In the genomic region with DNA sequence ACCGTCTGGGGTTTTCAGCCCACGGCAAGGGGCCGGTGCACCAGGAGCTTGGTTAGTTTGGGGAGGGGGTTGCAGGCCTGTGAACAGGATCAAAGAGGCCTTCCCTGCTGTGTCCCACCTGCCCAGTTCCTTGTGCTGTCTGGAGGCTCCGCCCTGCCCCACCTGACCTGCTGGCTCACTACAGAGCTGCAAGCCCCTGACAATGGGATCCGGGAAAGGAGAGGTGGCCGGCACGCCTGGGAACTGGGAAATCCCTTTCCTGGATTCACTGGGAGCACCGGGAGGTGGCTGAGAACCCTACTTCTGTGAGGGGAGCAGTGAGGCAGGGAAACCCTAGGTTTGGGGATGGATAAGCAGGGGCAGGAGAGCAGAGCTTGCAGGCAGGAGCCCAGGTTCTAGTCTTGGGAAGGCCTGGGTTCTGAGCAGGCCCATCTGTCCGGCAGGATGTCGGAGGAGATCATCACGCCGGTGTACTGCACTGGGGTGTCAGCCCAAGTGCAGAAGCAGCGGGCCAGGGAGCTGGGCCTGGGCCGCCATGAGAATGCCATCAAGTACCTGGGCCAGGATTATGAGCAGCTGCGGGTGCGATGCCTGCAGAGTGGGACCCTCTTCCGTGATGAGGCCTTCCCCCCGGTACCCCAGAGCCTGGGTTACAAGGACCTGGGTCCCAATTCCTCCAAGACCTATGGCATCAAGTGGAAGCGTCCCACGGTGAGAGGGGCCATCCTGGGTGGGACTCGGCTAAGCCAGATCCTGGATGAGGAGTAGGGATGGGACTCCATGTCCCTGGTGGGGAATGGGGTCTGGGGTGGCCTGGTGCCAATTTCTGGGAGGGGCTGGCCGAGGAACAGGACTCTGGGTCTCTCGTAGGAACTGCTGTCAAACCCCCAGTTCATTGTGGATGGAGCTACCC, we compare ENCODE assay signal across 1 cellular context.
TF ChIP-seq lines count a peak whose summit lies in the region.

No MANE protein-coding gene starts in this region.

TF ChIP-seq in H1, 55 proteins besides CTCF, POLR2A, EP300 and RAD21:
- TF ChIP-seq RBBP5 (IDR thresholded peaks at IDR 0.05; ENCODE audit: borderline replicate concordance, low read depth, low read length) (no peak), TBP (IDR thresholded peaks at IDR 0.05; ENCODE audit: low read depth, low read length) (0 out of 2 replicates have a peak, but pooled peaks have one; percentile 27), BACH1 (IDR thresholded peaks at IDR 0.05; ENCODE audit: low read length) (no peak), CHD2 (IDR thresholded peaks at IDR 0.05; ENCODE audit: low read length) (no peak), FOSL1 (IDR thresholded peaks at IDR 0.05; ENCODE audit: insufficient read depth, low read depth, low read length) (no peak), GABPA (IDR thresholded peaks at IDR 0.05; ENCODE audit: borderline replicate concordance, insufficient read depth, low read length) (no peak), NANOG (IDR thresholded peaks at IDR 0.05; ENCODE audit: insufficient read depth, low read depth, low read length, poor library complexity, severe bottlenecking) (no peak), NRF1 (IDR thresholded peaks at IDR 0.05; ENCODE audit: low read depth, low read length) (no peak), EZH2 (IDR thresholded peaks at IDR 0.05; ENCODE audit: low read depth, low read length, severe bottlenecking) (no peak), RXRA (IDR thresholded peaks at IDR 0.05; ENCODE audit: insufficient read depth, low read depth, low read length) (no peak), SUZ12 (IDR thresholded peaks at IDR 0.05; ENCODE audit: low read length) (no peak), POU5F1 (IDR thresholded peaks at IDR 0.05; ENCODE audit: low read depth, low read length) (no peak), SIRT6 (IDR thresholded peaks at IDR 0.05; ENCODE audit: low read length) (no peak), CTBP2 (IDR thresholded peaks at IDR 0.05; ENCODE audit: borderline replicate concordance, insufficient read depth, insufficient read length, low read length) (no peak), POLR2AphosphoS5 (IDR thresholded peaks at IDR 0.05; ENCODE audit: low read depth, low read length) (no peak), TAF7 (optimal IDR thresholded peaks at IDR 0.05; ENCODE audit: borderline replicate concordance, low read depth, low read length) (no peak), PHF8 (conservative IDR thresholded peaks at IDR 0.05; ENCODE audit: low read depth, low read length) (no peak), CBX8 (IDR thresholded peaks at IDR 0.05; ENCODE audit: borderline replicate concordance, low read depth, low read length) (no peak), BRCA1 (IDR thresholded peaks at IDR 0.05; ENCODE audit: low read depth, low read length) (no peak), SP1 (IDR thresholded peaks at IDR 0.05; ENCODE audit: low read depth, low read length) (no peak), ZNF274 (IDR thresholded peaks at IDR 0.05; ENCODE audit: borderline replicate concordance, extremely low read depth, low read length) (no peak), SP4 (IDR thresholded peaks at IDR 0.05; ENCODE audit: low read length) (no peak), TEAD4 (IDR thresholded peaks at IDR 0.05; ENCODE audit: low read depth, low read length) (no peak), BCL11A (IDR thresholded peaks at IDR 0.05; ENCODE audit: low read depth in 2 of 2, low read length in 2 of 2) (no peak), HDAC6 (IDR thresholded peaks at IDR 0.05; ENCODE audit: low read depth, low read length) (no peak), SIN3A (conservative IDR thresholded peaks at IDR 0.05 in 1 of 2, IDR thresholded peaks at IDR 0.05 in 1 of 2; ENCODE audit: low read depth in 1 of 2, low read length in 2 of 2) (peak; percentile 25 to 87; a peak in 1 of 4 replicates), KDM4A (IDR thresholded peaks at IDR 0.05; ENCODE audit: low read depth, low read length, severe bottlenecking) (peak; percentile 11), YY1 (IDR thresholded peaks at IDR 0.05; ENCODE audit: low read depth, low read length) (no peak), MAFK (IDR thresholded peaks at IDR 0.05; ENCODE audit: low read depth, low read length) (no peak), ASH2L (IDR thresholded peaks at IDR 0.05; ENCODE audit: low read length) (peak; percentile 36), CREB1 (IDR thresholded peaks at IDR 0.05) (no peak), JUND (IDR thresholded peaks at IDR 0.05; ENCODE audit: low read length) (no peak), CEBPB (IDR thresholded peaks at IDR 0.05; ENCODE audit: low read depth, low read length) (no peak), RFX5 (IDR thresholded peaks at IDR 0.05; ENCODE audit: borderline replicate concordance, low read depth, low read length) (no peak), TCF12 (IDR thresholded peaks at IDR 0.05; ENCODE audit: low read depth, low read length) (peak; percentile 54; the same call in 1 of the 2 replicates), GTF2F1 (IDR thresholded peaks at IDR 0.05; ENCODE audit: borderline replicate concordance, low read depth, low read length) (no peak), KDM1A (IDR thresholded peaks at IDR 0.05; ENCODE audit: borderline replicate concordance, low read length) (no peak), RNF2 (IDR thresholded peaks at IDR 0.05; ENCODE audit: borderline replicate concordance, low read depth, low read length, missing control alignments, poor library complexity, severe bottlenecking) (no peak), SAP30 (IDR thresholded peaks at IDR 0.05; ENCODE audit: insufficient read depth, insufficient replicate concordance, low read length) (peak; percentile 38), EGR1 (IDR thresholded peaks at IDR 0.05; ENCODE audit: borderline replicate concordance, low read depth, low read length) (0 out of 2 replicates have a peak, but pooled peaks have one; percentile 14)
- TF ChIP-seq, protein P1, sequence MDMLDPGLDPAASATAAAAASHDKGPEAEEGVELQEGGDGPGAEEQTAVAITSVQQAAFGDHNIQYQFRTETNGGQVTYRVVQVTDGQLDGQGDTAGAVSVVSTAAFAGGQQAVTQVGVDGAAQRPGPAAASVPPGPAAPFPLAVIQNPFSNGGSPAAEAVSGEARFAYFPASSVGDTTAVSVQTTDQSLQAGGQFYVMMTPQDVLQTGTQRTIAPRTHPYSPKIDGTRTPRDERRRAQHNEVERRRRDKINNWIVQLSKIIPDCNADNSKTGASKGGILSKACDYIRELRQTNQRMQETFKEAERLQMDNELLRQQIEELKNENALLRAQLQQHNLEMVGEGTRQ (IDR thresholded peaks at IDR 0.05; ENCODE audit: low read length), result peak; percentile 62
- TF ChIP-seq, protein P2, sequence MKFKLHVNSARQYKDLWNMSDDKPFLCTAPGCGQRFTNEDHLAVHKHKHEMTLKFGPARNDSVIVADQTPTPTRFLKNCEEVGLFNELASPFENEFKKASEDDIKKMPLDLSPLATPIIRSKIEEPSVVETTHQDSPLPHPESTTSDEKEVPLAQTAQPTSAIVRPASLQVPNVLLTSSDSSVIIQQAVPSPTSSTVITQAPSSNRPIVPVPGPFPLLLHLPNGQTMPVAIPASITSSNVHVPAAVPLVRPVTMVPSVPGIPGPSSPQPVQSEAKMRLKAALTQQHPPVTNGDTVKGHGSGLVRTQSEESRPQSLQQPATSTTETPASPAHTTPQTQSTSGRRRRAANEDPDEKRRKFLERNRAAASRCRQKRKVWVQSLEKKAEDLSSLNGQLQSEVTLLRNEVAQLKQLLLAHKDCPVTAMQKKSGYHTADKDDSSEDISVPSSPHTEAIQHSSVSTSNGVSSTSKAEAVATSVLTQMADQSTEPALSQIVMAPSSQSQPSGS (IDR thresholded peaks at IDR 0.05; ENCODE audit: low read length), result peak; percentile 66; the same call in 1 of the 2 replicates
- TF ChIP-seq, protein P3, sequence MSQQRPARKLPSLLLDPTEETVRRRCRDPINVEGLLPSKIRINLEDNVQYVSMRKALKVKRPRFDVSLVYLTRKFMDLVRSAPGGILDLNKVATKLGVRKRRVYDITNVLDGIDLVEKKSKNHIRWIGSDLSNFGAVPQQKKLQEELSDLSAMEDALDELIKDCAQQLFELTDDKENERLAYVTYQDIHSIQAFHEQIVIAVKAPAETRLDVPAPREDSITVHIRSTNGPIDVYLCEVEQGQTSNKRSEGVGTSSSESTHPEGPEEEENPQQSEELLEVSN (IDR thresholded peaks at IDR 0.05), result no peak
- TF ChIP-seq, protein P4, sequence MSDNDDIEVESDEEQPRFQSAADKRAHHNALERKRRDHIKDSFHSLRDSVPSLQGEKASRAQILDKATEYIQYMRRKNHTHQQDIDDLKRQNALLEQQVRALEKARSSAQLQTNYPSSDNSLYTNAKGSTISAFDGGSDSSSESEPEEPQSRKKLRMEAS (IDR thresholded peaks at IDR 0.05), result peak; percentile 70
- TF ChIP-seq, protein P5, sequence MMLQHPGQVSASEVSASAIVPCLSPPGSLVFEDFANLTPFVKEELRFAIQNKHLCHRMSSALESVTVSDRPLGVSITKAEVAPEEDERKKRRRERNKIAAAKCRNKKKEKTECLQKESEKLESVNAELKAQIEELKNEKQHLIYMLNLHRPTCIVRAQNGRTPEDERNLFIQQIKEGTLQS (IDR thresholded peaks at IDR 0.05; ENCODE audit: insufficient read depth, low read depth, low read length), result no peak
